21 cellular contexts compared by ENCODE assay signal in genomic region chr2:9388102-9388735, GRCh38. TPM values are rescaled to one million over a fixed set of nuclear protein-coding genes. Genes with fewer than 3 reads are reported as not detected.
DNase-seq lines count a peak whose midpoint lies in the region; ATAC-seq, FAIRE-seq and TF ChIP-seq lines count a peak whose summit lies in the region.
"Had no signal": no experiment of that assay in that cellular context is flagged by ENCODE, and none has a peak within 500 bp of the region (broad histone marks: within the 10 kb centered on the region; RNA-seq: fewer than 3 reads in every experiment).

No MANE protein-coding gene starts in this region.

- no peak for FAIRE-seq in HepG2 (lab: Jason Lieb, UNC)
- FAIRE-seq: A549, GM12878, GM19239 had no signal

- no peak for TF ChIP-seq POLR2A in HepG2 (IDR thresholded peaks at IDR 0.05; ENCODE audit: insufficient read depth in 1 of 2, low read depth in 2 of 2, low read length in 2 of 2)

- H3K27ac ChIP-seq in RWPE2 (ENCODE audit: poor library complexity, severe bottlenecking): peak overlapping the region; percentile 88
- H3K27ac ChIP-seq in HepG2 (ENCODE audit: extremely low read length, insufficient read depth, low read length): peak overlapping the region; percentile 67
- H3K27ac ChIP-seq in upper lobe of right lung: no peak overlapping the region

- TF ChIP-seq CTCF in RWPE2 (IDR thresholded peaks at IDR 0.05; ENCODE audit: poor library complexity, severe bottlenecking) (no peak), HepG2 (CRISPR knock-in tag; IDR thresholded peaks at IDR 0.05) (no peak), upper lobe of right lung (IDR thresholded peaks at IDR 0.05) (no peak)

- H3K27me3 ChIP-seq in RWPE2 (ENCODE audit: insufficient read depth, poor library complexity, severe bottlenecking): no peaks in the 10 kb centered on the region
- H3K27me3 ChIP-seq in HepG2 (ENCODE audit: control insufficient read depth in 1 of 2, insufficient read depth in 2 of 2, low read length in 2 of 2): no peaks in the 10 kb centered on the region
- no peaks in the 10 kb centered on the region for H3K27me3 ChIP-seq in upper lobe of right lung
- H3K27me3 ChIP-seq: BLaER1 had no signal

- TF ChIP-seq EP300 in HepG2 (IDR thresholded peaks at IDR 0.05; ENCODE audit: low read depth in 2 of 2, low read length in 2 of 2) (no peak), HepG2 (CRISPR knock-in tag; IDR thresholded peaks at IDR 0.05; ENCODE audit: borderline replicate concordance) (no peak)

- no peaks in the 10 kb centered on the region for H3K9me3 ChIP-seq in RWPE2 (ENCODE audit: severe bottlenecking)
- H3K9me3 ChIP-seq in HepG2 (ENCODE audit: low read length): no peaks in the 10 kb centered on the region
- H3K9me3 ChIP-seq in upper lobe of right lung: no peaks in the 10 kb centered on the region
- H3K9me3 ChIP-seq: A549, BLaER1 had no signal

- intact Hi-C loops in HepG2 (cut with micrococcal nuclease; ENCODE audit: unreplicated experiment): loop anchor here (5.0 kb wide), 1 partner anchor 51 kb away; no protein-coding TSS in a partner anchor
- intact Hi-C loops in posterior vena cava (cut with DNase I): no loop called here
- intact Hi-C loops in upper lobe of right lung (cut with DNase I): no loop called here

- CTCF ChIA-PET in HepG2 (lab: Yijun Ruan, JAX; ENCODE audit: low intra/inter-chr PET ratio, low total read pairs): no interaction called here

- H3K36me3 ChIP-seq in RWPE2 (ENCODE audit: low read depth): peaks cover 86% of the 10 kb centered on the region
- H3K36me3 ChIP-seq in HepG2 (replicated peaks in 1 of 2; ENCODE audit: control insufficient read depth in 1 of 2, insufficient read depth in 2 of 2, low read length in 2 of 2): peaks cover 3 to 24% of the 10 kb centered on the region in 2 experiments; a peak in 4 of 5 replicates
- peaks cover 19% of the 10 kb centered on the region for H3K36me3 ChIP-seq in upper lobe of right lung

- H3K4me1 ChIP-seq in RWPE2 (ENCODE audit: insufficient read depth, poor library complexity, severe bottlenecking) (peaks cover 21% of the 10 kb centered on the region), HepG2 (ENCODE audit: insufficient read depth, low read length) (peaks cover 62% of the 10 kb centered on the region), upper lobe of right lung (peaks cover 4% of the 10 kb centered on the region)

- in situ Hi-C loops in HepG2 (cut with HindIII; ENCODE audit: extremely low pct_ligation_motif_present, low pct_unique_long_range_greater_than_20kb): loop anchor here (5.0 kb wide), 1 partner anchor 34 kb away; the partner anchor contains the start of genes CPSF3 and ITGB1BP1

- no peak for TF ChIP-seq RAD21 in HepG2 (CRISPR knock-in tag; IDR thresholded peaks at IDR 0.05)

- H3K4me3 ChIP-seq in RWPE2 (ENCODE audit: severe bottlenecking) (no peak overlapping the region), HepG2 (replicated peaks in 1 of 3; ENCODE audit: insufficient read depth in 1 of 3, low read depth in 2 of 3, low read length in 3 of 3) (no peak overlapping the region), upper lobe of right lung (no peak overlapping the region)
- H3K4me3 ChIP-seq: A549, BLaER1, GM12878, GM23338 had no signal

- H3K4me2 ChIP-seq in HepG2 (ENCODE audit: low read depth, low read length): peak overlapping the region; percentile 30; the same call in 1 of the 2 replicates
- H3K4me2 ChIP-seq: BLaER1, GM23338 had no signal

- no peaks in the 10 kb centered on the region for H3K79me2 ChIP-seq in HepG2 (ENCODE audit: insufficient read depth, low read length)

- ATAC-seq in RWPE2 (ENCODE audit: low read depth): no peak
- ATAC-seq in HepG2: no peak
- no peak for ATAC-seq in upper lobe of right lung
- ATAC-seq: GM12878, GM23338 had no signal

- no TSS peak for BruUV-seq in HepG2 (replicated peaks; lab: Mats Ljungman, UMichigan)

- WGBS in HepG2 (ENCODE audit: low lambda C conversion rate): 85% methylated on average over 12 of the region's 12 CpGs

- peak overlapping the region; percentile 61; the same call in 1 of the 2 replicates for H3K9ac ChIP-seq in HepG2 (ENCODE audit: insufficient read depth, low read depth, low read length)
- H3K9ac ChIP-seq: BLaER1 had no signal

- POLR2A ChIA-PET in HepG2 (lab: Yijun Ruan, JAX): interaction anchor here (1.0 to 4.1 kb wide), 6 partner anchors 10 to 246 kb away, joined by 3 to 44 read pairs (median 12); partner anchors contain the start of genes CPSF3 and ITGB1BP1

- no peak overlapping the region for H2AFZ ChIP-seq in HepG2 (ENCODE audit: low read length)
- H2AFZ ChIP-seq: GM23338 had no signal

- no peak for DNase-seq in RWPE2 (ENCODE audit: low spot score)
- peak; percentile 73 for DNase-seq in HepG2 (ENCODE audit: low spot score)
- DNase-seq in posterior vena cava (ENCODE audit: low spot score): peak; percentile 59
- peak; percentile 48 for DNase-seq in upper lobe of right lung
- DNase-seq in activated CD4-positive, CD25-positive, alpha-beta regulatory T cell (lab: John Stamatoyannopoulos, UW): no peak
- no peak for DNase-seq in Ammon's horn (ENCODE audit: low spot score)
- DNase-seq in GDM1 (lab: John Stamatoyannopoulos, UW): no peak
- DNase-seq: CD4-positive, alpha-beta memory T cell; HCEC 1CT; NCI-H1105 treated with DMSO at 0.1 percent for 48 hours; NCI-H1694; NCI-H226; NCI-H524; NCI-H82; OCI-M1; SIG-M5 had no signal

- H4K20me1 ChIP-seq in HepG2 (ENCODE audit: insufficient read depth, low read length): no peaks in the 10 kb centered on the region
- H4K20me1 ChIP-seq: BLaER1 had no signal

TF ChIP-seq in HepG2, 621 proteins besides CTCF, POLR2A, EP300 and RAD21 (continues in another document):
- TF ChIP-seq KLF15 (CRISPR knock-in tag; IDR thresholded peaks at IDR 0.05; ENCODE audit: borderline replicate concordance) (no peak), MTF1 (CRISPR knock-in tag; IDR thresholded peaks at IDR 0.05) (no peak), SIN3B (IDR thresholded peaks at IDR 0.05; ENCODE audit: low read length) (no peak), EEA1 (CRISPR knock-in tag; IDR thresholded peaks at IDR 0.05; ENCODE audit: borderline replicate concordance) (0 out of 2 replicates have a peak, but pooled peaks have one; percentile 29), STAT5B (CRISPR knock-in tag; IDR thresholded peaks at IDR 0.05) (no peak)

RNA-seq across cellular contexts. Expression of gene ITGB1BP1, which starts 35.1 kb away (rescaled TPM):
- total RNA-seq in HepG2 (2016; rRNA removed; fragmentation: Illumina TruSeq; extraction: Trizol) (108 and 125 TPM in 2 replicates), posterior vena cava (100 to 1,000 TPM; 100 to 143 TPM), upper lobe of right lung (78.2 TPM)
- 430 and 468 TPM in 2 replicates for total RNA-seq in HepG2 (2016; cell fraction: cytosol; rRNA removed; fragmentation: Illumina TruSeq; extraction: Trizol; ENCODE audit: low read depth)
- total RNA-seq in HepG2 (2016; cell fraction: insoluble cytoplasmic fraction; rRNA removed; fragmentation: Illumina TruSeq; extraction: Trizol): 111 and 112 TPM in 2 replicates
- 377 and 404 TPM in 2 replicates for total RNA-seq in HepG2 (2016; cell fraction: membrane; rRNA removed; fragmentation: Illumina TruSeq; extraction: Trizol)
- total RNA-seq in HepG2 (2016; cell fraction: nucleus; rRNA removed; fragmentation: Illumina TruSeq; extraction: Trizol): 50.0 and 51.9 TPM in 2 replicates
- polyA plus RNA-seq in HepG2 (2011; rRNA removed): 83.6 and 106 TPM in 2 replicates
- 45.2 and 54.1 TPM in 2 replicates for polyA plus RNA-seq in HepG2 (2011; cell fraction: cytosol; rRNA removed)
- polyA plus RNA-seq in HepG2 (2011; cell fraction: nucleus; rRNA removed): 41.6 and 57.5 TPM in 2 replicates
- polyA plus RNA-seq in HepG2 (2012): 89.6 and 111 TPM in 2 replicates
- polyA plus RNA-seq in HepG2 (2016; cell fraction: cytosol; fragmentation: Illumina TruSeq; extraction: Trizol; ENCODE audit: low read depth): 797 and 956 TPM in 2 replicates
- polyA plus RNA-seq in HepG2 (2016; cell fraction: insoluble cytoplasmic fraction; fragmentation: Illumina TruSeq; extraction: Trizol; ENCODE audit: low read depth): 170 and 179 TPM in 2 replicates
- 570 and 618 TPM in 2 replicates for polyA plus RNA-seq in HepG2 (2016; cell fraction: membrane; fragmentation: Illumina TruSeq; extraction: Trizol; ENCODE audit: low read depth)
- 135 and 136 TPM in 2 replicates for polyA plus RNA-seq in HepG2 (2016; cell fraction: nucleus; fragmentation: Illumina TruSeq; extraction: Trizol; ENCODE audit: insufficient read depth, low read depth)
- polyA minus RNA-seq in HepG2 (2011; rRNA and poly(A)+ RNA removed; ENCODE audit: low replicate concordance): 13.3 and 35.9 TPM in 2 replicates
- polyA minus RNA-seq in HepG2 (2011; cell fraction: cytosol; rRNA and poly(A)+ RNA removed): 17.3 and 20.8 TPM in 2 replicates
- 21.0 and 23.9 TPM in 2 replicates for polyA minus RNA-seq in HepG2 (2011; cell fraction: nucleus; rRNA and poly(A)+ RNA removed)

RNA-seq across cellular contexts. Expression of gene CPSF3, which starts 35.2 kb away (rescaled TPM):
- total RNA-seq in HepG2 (2016; rRNA removed; fragmentation: Illumina TruSeq; extraction: Trizol) (93.0 and 128 TPM in 2 replicates), posterior vena cava (10 to 100 TPM; 18.2 to 18.7 TPM), upper lobe of right lung (23.2 TPM)
- total RNA-seq in HepG2 (2016; cell fraction: cytosol; rRNA removed; fragmentation: Illumina TruSeq; extraction: Trizol; ENCODE audit: low read depth): 24.5 and 26.5 TPM in 2 replicates
- 91.7 and 127 TPM in 2 replicates for total RNA-seq in HepG2 (2016; cell fraction: insoluble cytoplasmic fraction; rRNA removed; fragmentation: Illumina TruSeq; extraction: Trizol)
- total RNA-seq in HepG2 (2016; cell fraction: membrane; rRNA removed; fragmentation: Illumina TruSeq; extraction: Trizol): 45.4 and 49.2 TPM in 2 replicates
- 50.4 and 54.8 TPM in 2 replicates for total RNA-seq in HepG2 (2016; cell fraction: nucleus; rRNA removed; fragmentation: Illumina TruSeq; extraction: Trizol)
- polyA plus RNA-seq in HepG2 (2011; rRNA removed): 15.5 and 19.8 TPM in 2 replicates
- polyA plus RNA-seq in HepG2 (2011; cell fraction: cytosol; rRNA removed): 10.9 and 15.9 TPM in 2 replicates
- polyA plus RNA-seq in HepG2 (2011; cell fraction: nucleus; rRNA removed): 36.6 and 50.3 TPM in 2 replicates
- polyA plus RNA-seq in HepG2 (2012): 39.8 and 75.3 TPM in 2 replicates
- polyA plus RNA-seq in HepG2 (2016; cell fraction: cytosol; fragmentation: Illumina TruSeq; extraction: Trizol; ENCODE audit: low read depth): 14.0 and 15.0 TPM in 2 replicates
- polyA plus RNA-seq in HepG2 (2016; cell fraction: insoluble cytoplasmic fraction; fragmentation: Illumina TruSeq; extraction: Trizol; ENCODE audit: low read depth): 101 and 102 TPM in 2 replicates
- 26.2 and 28.6 TPM in 2 replicates for polyA plus RNA-seq in HepG2 (2016; cell fraction: membrane; fragmentation: Illumina TruSeq; extraction: Trizol; ENCODE audit: low read depth)
- polyA plus RNA-seq in HepG2 (2016; cell fraction: nucleus; fragmentation: Illumina TruSeq; extraction: Trizol; ENCODE audit: insufficient read depth, low read depth): 54.3 and 60.5 TPM in 2 replicates
- polyA minus RNA-seq in HepG2 (2011; rRNA and poly(A)+ RNA removed; ENCODE audit: low replicate concordance): 13.4 and 22.8 TPM in 2 replicates
- 24.7 and 28.4 TPM in 2 replicates for polyA minus RNA-seq in HepG2 (2011; cell fraction: cytosol; rRNA and poly(A)+ RNA removed)
- polyA minus RNA-seq in HepG2 (2011; cell fraction: nucleus; rRNA and poly(A)+ RNA removed): 43.6 and 53.1 TPM in 2 replicates

Comparison
In these comparisons a context has a peak if more than half of its experiments do, and no peak if none do; other contexts are left out.
1. DNase-seq: peak in HepG2 (single experiment), posterior vena cava (single experiment) and upper lobe of right lung (single experiment); none in RWPE2 (single experiment), activated CD4-positive, CD25-positive, alpha-beta regulatory T cell (0 of 4), Ammon's horn (single experiment) and GDM1 (single experiment).